Comparison of ENCODE assay signal across 3 cellular contexts in the genomic region with DNA sequence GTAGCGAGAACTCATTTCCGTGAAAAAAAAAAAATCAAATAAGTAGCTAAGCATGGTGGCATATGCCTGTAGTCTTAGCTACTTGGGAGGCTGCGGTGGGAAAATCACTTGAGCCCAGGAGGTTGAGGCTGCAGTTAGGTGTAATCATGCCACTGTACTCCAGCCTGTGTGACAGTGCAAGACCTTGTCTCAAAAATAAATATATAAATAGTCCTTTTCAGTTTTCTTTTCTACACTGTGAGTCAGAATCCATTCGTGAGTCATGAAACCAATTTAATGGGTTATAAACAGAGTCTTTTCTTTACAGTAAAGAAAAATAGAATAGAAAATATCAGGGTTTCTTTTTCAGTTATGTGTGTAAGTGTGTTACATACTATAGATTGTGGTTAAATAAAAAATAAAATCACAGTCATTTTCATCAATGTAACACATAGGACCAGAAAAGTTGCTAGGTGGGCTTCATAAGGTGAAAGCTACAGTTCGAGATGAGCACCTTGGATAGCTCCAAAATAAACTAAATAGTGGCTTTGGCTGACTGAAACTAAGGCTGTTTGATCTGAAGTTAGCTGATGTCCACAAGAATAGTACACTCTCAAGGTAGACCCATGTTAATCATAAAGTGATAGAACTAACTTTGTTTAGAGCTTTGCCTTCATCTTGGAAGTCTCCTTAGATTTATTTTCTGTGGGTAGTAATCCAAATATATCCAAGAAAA.
TF ChIP-seq lines count a peak whose summit lies in the region.

No MANE protein-coding gene starts in this region.

TF ChIP-seq in SK-N-SH, 30 proteins besides CTCF, POLR2A, EP300 and RAD21 (continued from another document):
- TF ChIP-seq, protein P1, sequence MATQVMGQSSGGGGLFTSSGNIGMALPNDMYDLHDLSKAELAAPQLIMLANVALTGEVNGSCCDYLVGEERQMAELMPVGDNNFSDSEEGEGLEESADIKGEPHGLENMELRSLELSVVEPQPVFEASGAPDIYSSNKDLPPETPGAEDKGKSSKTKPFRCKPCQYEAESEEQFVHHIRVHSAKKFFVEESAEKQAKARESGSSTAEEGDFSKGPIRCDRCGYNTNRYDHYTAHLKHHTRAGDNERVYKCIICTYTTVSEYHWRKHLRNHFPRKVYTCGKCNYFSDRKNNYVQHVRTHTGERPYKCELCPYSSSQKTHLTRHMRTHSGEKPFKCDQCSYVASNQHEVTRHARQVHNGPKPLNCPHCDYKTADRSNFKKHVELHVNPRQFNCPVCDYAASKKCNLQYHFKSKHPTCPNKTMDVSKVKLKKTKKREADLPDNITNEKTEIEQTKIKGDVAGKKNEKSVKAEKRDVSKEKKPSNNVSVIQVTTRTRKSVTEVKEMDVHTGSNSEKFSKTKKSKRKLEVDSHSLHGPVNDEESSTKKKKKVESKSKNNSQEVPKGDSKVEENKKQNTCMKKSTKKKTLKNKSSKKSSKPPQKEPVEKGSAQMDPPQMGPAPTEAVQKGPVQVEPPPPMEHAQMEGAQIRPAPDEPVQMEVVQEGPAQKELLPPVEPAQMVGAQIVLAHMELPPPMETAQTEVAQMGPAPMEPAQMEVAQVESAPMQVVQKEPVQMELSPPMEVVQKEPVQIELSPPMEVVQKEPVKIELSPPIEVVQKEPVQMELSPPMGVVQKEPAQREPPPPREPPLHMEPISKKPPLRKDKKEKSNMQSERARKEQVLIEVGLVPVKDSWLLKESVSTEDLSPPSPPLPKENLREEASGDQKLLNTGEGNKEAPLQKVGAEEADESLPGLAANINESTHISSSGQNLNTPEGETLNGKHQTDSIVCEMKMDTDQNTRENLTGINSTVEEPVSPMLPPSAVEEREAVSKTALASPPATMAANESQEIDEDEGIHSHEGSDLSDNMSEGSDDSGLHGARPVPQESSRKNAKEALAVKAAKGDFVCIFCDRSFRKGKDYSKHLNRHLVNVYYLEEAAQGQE (IDR thresholded peaks at IDR 0.05; ENCODE audit: low read depth, low read length) = peak; percentile 58; the same call in 1 of the 2 replicates
- TF ChIP-seq NRF1 (IDR thresholded peaks at IDR 0.05; ENCODE audit: low read depth, low read length) (no peak), YY1 (IDR thresholded peaks at IDR 0.05; ENCODE audit: low read depth) (no peak)

TF ChIP-seq in SK-N-SH treated with all-trans-retinoic acid at 6 μM for 48 hours, 23 proteins besides CTCF, POLR2A, EP300 and RAD21 (continued from another document):
- TF ChIP-seq, protein P2, sequence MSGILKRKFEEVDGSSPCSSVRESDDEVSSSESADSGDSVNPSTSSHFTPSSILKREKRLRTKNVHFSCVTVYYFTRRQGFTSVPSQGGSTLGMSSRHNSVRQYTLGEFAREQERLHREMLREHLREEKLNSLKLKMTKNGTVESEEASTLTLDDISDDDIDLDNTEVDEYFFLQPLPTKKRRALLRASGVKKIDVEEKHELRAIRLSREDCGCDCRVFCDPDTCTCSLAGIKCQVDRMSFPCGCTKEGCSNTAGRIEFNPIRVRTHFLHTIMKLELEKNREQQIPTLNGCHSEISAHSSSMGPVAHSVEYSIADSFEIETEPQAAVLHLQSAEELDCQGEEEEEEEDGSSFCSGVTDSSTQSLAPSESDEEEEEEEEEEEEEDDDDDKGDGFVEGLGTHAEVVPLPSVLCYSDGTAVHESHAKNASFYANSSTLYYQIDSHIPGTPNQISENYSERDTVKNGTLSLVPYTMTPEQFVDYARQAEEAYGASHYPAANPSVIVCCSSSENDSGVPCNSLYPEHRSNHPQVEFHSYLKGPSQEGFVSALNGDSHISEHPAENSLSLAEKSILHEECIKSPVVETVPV (CRISPR knock-in tag; IDR thresholded peaks at IDR 0.05) = no peak
- TF ChIP-seq ZFP30 (CRISPR knock-in tag; IDR thresholded peaks at IDR 0.05) = no peak
- TF ChIP-seq ESRRG (CRISPR knock-in tag; IDR thresholded peaks at IDR 0.05) = no peak
- TF ChIP-seq ARNTL (CRISPR knock-in tag; IDR thresholded peaks at IDR 0.05; ENCODE audit: borderline replicate concordance, low read depth) = no peak
- TF ChIP-seq, protein P3, sequence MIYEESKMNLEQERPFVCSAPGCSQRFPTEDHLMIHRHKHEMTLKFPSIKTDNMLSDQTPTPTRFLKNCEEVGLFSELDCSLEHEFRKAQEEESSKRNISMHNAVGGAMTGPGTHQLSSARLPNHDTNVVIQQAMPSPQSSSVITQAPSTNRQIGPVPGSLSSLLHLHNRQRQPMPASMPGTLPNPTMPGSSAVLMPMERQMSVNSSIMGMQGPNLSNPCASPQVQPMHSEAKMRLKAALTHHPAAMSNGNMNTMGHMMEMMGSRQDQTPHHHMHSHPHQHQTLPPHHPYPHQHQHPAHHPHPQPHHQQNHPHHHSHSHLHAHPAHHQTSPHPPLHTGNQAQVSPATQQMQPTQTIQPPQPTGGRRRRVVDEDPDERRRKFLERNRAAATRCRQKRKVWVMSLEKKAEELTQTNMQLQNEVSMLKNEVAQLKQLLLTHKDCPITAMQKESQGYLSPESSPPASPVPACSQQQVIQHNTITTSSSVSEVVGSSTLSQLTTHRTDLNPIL (CRISPR knock-in tag; IDR thresholded peaks at IDR 0.05; ENCODE audit: low read depth) = no peak
- no peak for TF ChIP-seq PATZ1 (CRISPR knock-in tag; IDR thresholded peaks at IDR 0.05; ENCODE audit: borderline replicate concordance)
- TF ChIP-seq, protein P4, sequence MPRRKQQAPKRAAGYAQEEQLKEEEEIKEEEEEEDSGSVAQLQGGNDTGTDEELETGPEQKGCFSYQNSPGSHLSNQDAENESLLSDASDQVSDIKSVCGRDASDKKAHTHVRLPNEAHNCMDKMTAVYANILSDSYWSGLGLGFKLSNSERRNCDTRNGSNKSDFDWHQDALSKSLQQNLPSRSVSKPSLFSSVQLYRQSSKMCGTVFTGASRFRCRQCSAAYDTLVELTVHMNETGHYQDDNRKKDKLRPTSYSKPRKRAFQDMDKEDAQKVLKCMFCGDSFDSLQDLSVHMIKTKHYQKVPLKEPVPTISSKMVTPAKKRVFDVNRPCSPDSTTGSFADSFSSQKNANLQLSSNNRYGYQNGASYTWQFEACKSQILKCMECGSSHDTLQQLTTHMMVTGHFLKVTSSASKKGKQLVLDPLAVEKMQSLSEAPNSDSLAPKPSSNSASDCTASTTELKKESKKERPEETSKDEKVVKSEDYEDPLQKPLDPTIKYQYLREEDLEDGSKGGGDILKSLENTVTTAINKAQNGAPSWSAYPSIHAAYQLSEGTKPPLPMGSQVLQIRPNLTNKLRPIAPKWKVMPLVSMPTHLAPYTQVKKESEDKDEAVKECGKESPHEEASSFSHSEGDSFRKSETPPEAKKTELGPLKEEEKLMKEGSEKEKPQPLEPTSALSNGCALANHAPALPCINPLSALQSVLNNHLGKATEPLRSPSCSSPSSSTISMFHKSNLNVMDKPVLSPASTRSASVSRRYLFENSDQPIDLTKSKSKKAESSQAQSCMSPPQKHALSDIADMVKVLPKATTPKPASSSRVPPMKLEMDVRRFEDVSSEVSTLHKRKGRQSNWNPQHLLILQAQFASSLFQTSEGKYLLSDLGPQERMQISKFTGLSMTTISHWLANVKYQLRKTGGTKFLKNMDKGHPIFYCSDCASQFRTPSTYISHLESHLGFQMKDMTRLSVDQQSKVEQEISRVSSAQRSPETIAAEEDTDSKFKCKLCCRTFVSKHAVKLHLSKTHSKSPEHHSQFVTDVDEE (CRISPR knock-in tag; IDR thresholded peaks at IDR 0.05) = no peak
- no peak for TF ChIP-seq TOX (CRISPR knock-in tag; IDR thresholded peaks at IDR 0.05; ENCODE audit: borderline replicate concordance)
- no peak for TF ChIP-seq ISL1 (CRISPR knock-in tag; IDR thresholded peaks at IDR 0.05)

TF ChIP-seq in A549, 52 proteins besides CTCF, POLR2A, EP300 and RAD21 (continued from another document):
- TF ChIP-seq, protein P1 (IDR thresholded peaks at IDR 0.05) = peak; percentile 76
- no peak for TF ChIP-seq PHF8 (IDR thresholded peaks at IDR 0.05; ENCODE audit: borderline replicate concordance, low read depth)
